In the genomic region with DNA sequence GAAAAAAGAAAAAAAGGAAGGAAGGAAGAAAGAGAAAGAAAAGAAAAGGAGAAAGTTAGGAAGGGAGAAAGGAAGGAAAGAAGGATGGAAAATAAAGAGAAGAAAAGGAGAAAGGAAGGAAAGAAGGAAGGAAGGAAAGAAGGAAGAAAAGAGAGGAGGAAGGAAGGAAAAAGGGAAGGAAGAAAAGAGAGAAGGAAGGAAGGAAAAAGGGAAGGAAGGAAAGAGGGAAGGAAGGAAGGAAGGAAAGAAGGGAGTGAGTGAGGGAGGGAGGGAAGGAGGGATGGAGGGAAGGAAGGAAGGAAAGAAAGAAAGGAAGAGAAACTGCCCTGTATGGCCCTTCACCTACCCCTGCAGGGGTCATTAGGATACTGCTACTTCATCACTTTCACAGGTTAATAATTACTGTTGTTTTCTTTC, we compare ENCODE assay signal across 21 cellular contexts. TPM values are rescaled to one million over a fixed set of nuclear protein-coding genes. Genes with fewer than 3 reads are reported as not detected.
DNase-seq lines count a peak whose midpoint lies in the region; ATAC-seq and TF ChIP-seq lines count a peak whose summit lies in the region.
"Had no signal": no experiment of that assay in that cellular context is flagged by ENCODE, and none has a peak within 500 bp of the region (broad histone marks: within the 10 kb centered on the region; RNA-seq: fewer than 3 reads in every experiment).

No MANE protein-coding gene starts in this region.

- no TSS peak for BruUV-seq in MCF 10A (replicated peaks; lab: Mats Ljungman, UMichigan)

- DNase-seq in MCF 10A (ENCODE audit: unreplicated experiment) (no peak), breast epithelium (ENCODE audit: low spot score in 2 of 2) (no peak), endodermal cell (no peak), Right ventricle myocardium inferior (ENCODE audit: missing footprints) (no peak), NCI-H146 treated with DMSO at 0.1 percent for 48 hours (lab: John Stamatoyannopoulos, UW; ENCODE audit: unreplicated experiment) (no peak), GM19238 (ENCODE audit: insufficient read length, low spot score) (no peak)
- no peak for DNase-seq in activated naive CD8-positive, alpha-beta T cell treated with anti-CD3 and anti-CD28 coated beads for 36 hours
- DNase-seq: AML-193; CD8-positive, alpha-beta memory T cell; COR-L47; DMS 273 treated with DMSO at 0.1 percent for 48 hours; DMS53; DND-41; EL; HCEC 1CT; HFFc6 had no signal

- no peaks in the 10 kb centered on the region for H3K27me3 ChIP-seq in breast epithelium
- H3K27me3 ChIP-seq in endodermal cell (ENCODE audit: control insufficient read depth, insufficient read depth, low read length, poor library complexity, severe bottlenecking) = peaks cover 2% of the 10 kb centered on the region
- H3K27me3 ChIP-seq: BLaER1 had no signal

- ATAC-seq in stimulated activated memory B cell treated with anti-CD40 and anti-IgM and Interleukin-4, amounts not matched to agents 10 μg/mL and 1 μg/mL and 100 μg/mL, for 72 hours = no peak
- ATAC-seq in Right ventricle myocardium inferior = no peak
- ATAC-seq: A549, GM23338 had no signal

- peaks cover 18% of the 10 kb centered on the region for H3K4me1 Mint-ChIP-seq in MCF 10A (ENCODE audit: insufficient read depth, unreplicated experiment)
- peaks cover 16% of the 10 kb centered on the region for H3K4me1 Mint-ChIP-seq in activated naive CD8-positive, alpha-beta T cell treated with anti-CD3 and anti-CD28 coated beads for 36 hours
- peaks cover 8% of the 10 kb centered on the region for H3K4me1 Mint-ChIP-seq in endodermal cell
- H3K4me1 Mint-ChIP-seq in stimulated activated memory B cell treated with anti-CD40 and anti-IgM and Interleukin-4, amounts not matched to agents 10 μg/mL and 1 μg/mL and 100 μg/mL, for 72 hours = peaks cover 37% of the 10 kb centered on the region
- H3K4me1 Mint-ChIP-seq: CD8-positive, alpha-beta memory T cell had no signal

- no peak overlapping the region for H3K4me3 Mint-ChIP-seq in MCF 10A (ENCODE audit: unreplicated experiment)
- H3K4me3 Mint-ChIP-seq in activated naive CD8-positive, alpha-beta T cell treated with anti-CD3 and anti-CD28 coated beads for 36 hours = peak overlapping the region; percentile 14
- no peak overlapping the region for H3K4me3 Mint-ChIP-seq in endodermal cell
- H3K4me3 Mint-ChIP-seq in stimulated activated memory B cell treated with anti-CD40 and anti-IgM and Interleukin-4, amounts not matched to agents 10 μg/mL and 1 μg/mL and 100 μg/mL, for 72 hours = no peak overlapping the region
- H3K4me3 Mint-ChIP-seq: CD8-positive, alpha-beta memory T cell; GM23338; HFFc6 had no signal

- H3K9me3 Mint-ChIP-seq in MCF 10A (ENCODE audit: unreplicated experiment) = no peaks in the 10 kb centered on the region
- no peaks in the 10 kb centered on the region for H3K9me3 Mint-ChIP-seq in activated naive CD8-positive, alpha-beta T cell treated with anti-CD3 and anti-CD28 coated beads for 36 hours
- no peaks in the 10 kb centered on the region for H3K9me3 Mint-ChIP-seq in endodermal cell
- peaks cover 5% of the 10 kb centered on the region for H3K9me3 Mint-ChIP-seq in stimulated activated memory B cell treated with anti-CD40 and anti-IgM and Interleukin-4, amounts not matched to agents 10 μg/mL and 1 μg/mL and 100 μg/mL, for 72 hours
- H3K9me3 Mint-ChIP-seq: GM23338, HFFc6 had no signal

- no peak overlapping the region for H3K4me3 ChIP-seq in breast epithelium
- no peak overlapping the region for H3K4me3 ChIP-seq in endodermal cell (ENCODE audit: low read length)
- H3K4me3 ChIP-seq: A549, BLaER1, GM23338 had no signal

- no peak for TF ChIP-seq POLR2A in breast epithelium (IDR thresholded peaks at IDR 0.05)

- H3K36me3 Mint-ChIP-seq in MCF 10A (ENCODE audit: insufficient read depth, unreplicated experiment) (no peaks in the 10 kb centered on the region), endodermal cell (ENCODE audit: low read depth) (no peaks in the 10 kb centered on the region)
- H3K36me3 Mint-ChIP-seq in activated naive CD8-positive, alpha-beta T cell treated with anti-CD3 and anti-CD28 coated beads for 36 hours = no peaks in the 10 kb centered on the region
- no peaks in the 10 kb centered on the region for H3K36me3 Mint-ChIP-seq in stimulated activated memory B cell treated with anti-CD40 and anti-IgM and Interleukin-4, amounts not matched to agents 10 μg/mL and 1 μg/mL and 100 μg/mL, for 72 hours
- H3K36me3 Mint-ChIP-seq: CD8-positive, alpha-beta memory T cell had no signal

- H3K27me3 Mint-ChIP-seq in MCF 10A (ENCODE audit: insufficient read depth, unreplicated experiment) (no peaks in the 10 kb centered on the region), endodermal cell (ENCODE audit: insufficient read depth) (peaks cover 14% of the 10 kb centered on the region)
- H3K27me3 Mint-ChIP-seq in activated naive CD8-positive, alpha-beta T cell treated with anti-CD3 and anti-CD28 coated beads for 36 hours = peaks cover 10% of the 10 kb centered on the region
- H3K27me3 Mint-ChIP-seq in stimulated activated memory B cell treated with anti-CD40 and anti-IgM and Interleukin-4, amounts not matched to agents 10 μg/mL and 1 μg/mL and 100 μg/mL, for 72 hours = peaks cover 24% of the 10 kb centered on the region

- H3K9ac ChIP-seq in endodermal cell (ENCODE audit: extremely low read depth, low read length, poor library complexity, severe bottlenecking) = no peak overlapping the region
- H3K9ac ChIP-seq: BLaER1 had no signal

- TF ChIP-seq CTCF in MCF 10A (IDR thresholded peaks at IDR 0.05; ENCODE audit: unreplicated experiment) (no peak), breast epithelium (IDR thresholded peaks at IDR 0.05) (no peak), endodermal cell (conservative IDR thresholded peaks at IDR 0.05) (peak; percentile 35)

- POLR2A ChIA-PET in MCF 10A (lab: Yijun Ruan, JAX) = interaction anchor here (1.7 kb wide), 1 partner anchor 11 kb away, joined by 6 read pairs; no protein-coding TSS in a partner anchor

- CTCF ChIA-PET in MCF 10A (lab: Yijun Ruan, JAX) = no interaction called here

- H3K27ac Mint-ChIP-seq in MCF 10A (ENCODE audit: low read depth, unreplicated experiment) = peak overlapping the region; percentile 73
- H3K27ac Mint-ChIP-seq in activated naive CD8-positive, alpha-beta T cell treated with anti-CD3 and anti-CD28 coated beads for 36 hours = no peak overlapping the region
- no peak overlapping the region for H3K27ac Mint-ChIP-seq in endodermal cell
- H3K27ac Mint-ChIP-seq in stimulated activated memory B cell treated with anti-CD40 and anti-IgM and Interleukin-4, amounts not matched to agents 10 μg/mL and 1 μg/mL and 100 μg/mL, for 72 hours = peak overlapping the region; percentile 23
- H3K27ac Mint-ChIP-seq: CD8-positive, alpha-beta memory T cell; GM23338; HFFc6 had no signal

- H3K9me3 ChIP-seq in breast epithelium = no peaks in the 10 kb centered on the region
- no peaks in the 10 kb centered on the region for H3K9me3 ChIP-seq in endodermal cell (ENCODE audit: control insufficient read depth, low read length)
- H3K9me3 ChIP-seq: A549, BLaER1 had no signal

- H3K27ac ChIP-seq in breast epithelium (no peak overlapping the region), endodermal cell (ENCODE audit: low read depth, low read length) (no peak overlapping the region)
- H3K27ac ChIP-seq: 22Rv1, A549, BLaER1 had no signal

- H3K36me3 ChIP-seq in breast epithelium (no peaks in the 10 kb centered on the region), endodermal cell (ENCODE audit: control insufficient read depth, insufficient read depth, low read length) (no peaks in the 10 kb centered on the region)
- H3K36me3 ChIP-seq: BLaER1 had no signal

- H3K4me1 ChIP-seq in breast epithelium = no peaks in the 10 kb centered on the region
- H3K4me1 ChIP-seq in endodermal cell (ENCODE audit: control insufficient read depth, insufficient read depth, low read length) = no peaks in the 10 kb centered on the region
- H3K4me1 ChIP-seq: A549 had no signal

- intact Hi-C loops in MCF 10A (cut with micrococcal nuclease) = no loop called here
- intact Hi-C loops in breast epithelium (cut with DNase I; ENCODE audit: low total_unique reads) = no loop called here
- intact Hi-C loops in Right ventricle myocardium inferior (cut with DNase I) = no loop called here

RNA-seq across cellular contexts. Expression of a gene that starts 12.9 kb away (rescaled TPM):
- 160 and 234 TPM in 2 replicates for total RNA-seq in MCF 10A (2022)
- total RNA-seq in breast epithelium = 100 to 1,000 TPM in 1 of 3 donors, 10 to 100 TPM in 2; 60.4 to 112 (median 81.0) TPM
- 10 to 100 TPM; 74.9 to 77.7 TPM for total RNA-seq in activated naive CD8-positive, alpha-beta T cell treated with anti-CD3 and anti-CD28 coated beads for 36 hours
- 100 to 1,000 TPM; 103 to 130 TPM for total RNA-seq in endodermal cell
- polyA plus RNA-seq in endodermal cell (2013, experiment 1 of 2) = 42.4 TPM
- 45.1 TPM for polyA plus RNA-seq in endodermal cell (2013, experiment 2 of 2)
- total RNA-seq in Right ventricle myocardium inferior = 63.1 TPM

Comparison
In these comparisons a context has a peak if more than half of its experiments do, and no peak if none do; other contexts are left out.
1. H3K27ac Mint-ChIP-seq: peak in MCF 10A (single experiment) and stimulated activated memory B cell treated with anti-CD40 and anti-IgM and Interleukin-4, amounts not matched to agents 10 μg/mL and 1 μg/mL and 100 μg/mL, for 72 hours (single experiment); none in activated naive CD8-positive, alpha-beta T cell treated with anti-CD3 and anti-CD28 coated beads for 36 hours (single experiment) and endodermal cell (single experiment).